In the genomic region with DNA sequence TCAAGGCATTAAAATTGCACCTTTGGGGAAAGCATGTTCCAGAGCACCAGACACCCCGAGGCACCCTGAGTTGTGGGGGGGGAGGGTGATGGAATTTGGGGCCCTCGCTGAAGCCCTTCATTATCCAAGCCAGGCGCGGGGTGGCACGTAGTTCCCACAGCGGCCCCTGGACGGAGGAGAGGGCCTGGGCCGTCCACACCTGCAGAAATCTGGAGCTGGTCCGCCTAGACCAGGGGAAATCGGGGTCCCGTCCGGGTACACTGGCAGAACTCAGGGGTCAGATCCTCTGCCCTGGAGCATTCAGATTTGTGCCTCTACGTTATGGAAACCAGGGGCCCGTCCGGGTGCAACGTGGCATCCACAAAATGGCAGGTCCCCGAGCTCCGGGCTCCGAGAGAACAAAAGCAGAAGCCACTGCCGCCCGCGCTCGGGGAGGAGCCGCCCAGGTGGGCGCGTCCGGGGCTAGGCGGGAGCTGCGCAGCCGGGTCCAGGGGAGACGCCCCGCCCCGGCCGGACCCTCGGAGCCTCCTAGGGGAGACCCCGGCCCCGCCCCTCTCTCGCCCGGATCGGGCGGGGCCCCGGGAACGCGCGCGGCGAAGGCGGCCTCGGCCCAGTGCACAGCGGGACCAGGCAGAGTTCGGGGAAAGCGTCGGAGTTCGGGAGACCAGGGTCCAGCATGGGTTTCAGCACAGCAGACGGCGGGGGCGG, we compare ENCODE assay signal across 8 cellular contexts. TPM values are rescaled to one million over a fixed set of nuclear protein-coding genes. Genes with fewer than 3 reads are reported as not detected.
DNase-seq lines count a peak whose midpoint lies in the region; ATAC-seq and TF ChIP-seq lines count a peak whose summit lies in the region.

A gene with protein sequence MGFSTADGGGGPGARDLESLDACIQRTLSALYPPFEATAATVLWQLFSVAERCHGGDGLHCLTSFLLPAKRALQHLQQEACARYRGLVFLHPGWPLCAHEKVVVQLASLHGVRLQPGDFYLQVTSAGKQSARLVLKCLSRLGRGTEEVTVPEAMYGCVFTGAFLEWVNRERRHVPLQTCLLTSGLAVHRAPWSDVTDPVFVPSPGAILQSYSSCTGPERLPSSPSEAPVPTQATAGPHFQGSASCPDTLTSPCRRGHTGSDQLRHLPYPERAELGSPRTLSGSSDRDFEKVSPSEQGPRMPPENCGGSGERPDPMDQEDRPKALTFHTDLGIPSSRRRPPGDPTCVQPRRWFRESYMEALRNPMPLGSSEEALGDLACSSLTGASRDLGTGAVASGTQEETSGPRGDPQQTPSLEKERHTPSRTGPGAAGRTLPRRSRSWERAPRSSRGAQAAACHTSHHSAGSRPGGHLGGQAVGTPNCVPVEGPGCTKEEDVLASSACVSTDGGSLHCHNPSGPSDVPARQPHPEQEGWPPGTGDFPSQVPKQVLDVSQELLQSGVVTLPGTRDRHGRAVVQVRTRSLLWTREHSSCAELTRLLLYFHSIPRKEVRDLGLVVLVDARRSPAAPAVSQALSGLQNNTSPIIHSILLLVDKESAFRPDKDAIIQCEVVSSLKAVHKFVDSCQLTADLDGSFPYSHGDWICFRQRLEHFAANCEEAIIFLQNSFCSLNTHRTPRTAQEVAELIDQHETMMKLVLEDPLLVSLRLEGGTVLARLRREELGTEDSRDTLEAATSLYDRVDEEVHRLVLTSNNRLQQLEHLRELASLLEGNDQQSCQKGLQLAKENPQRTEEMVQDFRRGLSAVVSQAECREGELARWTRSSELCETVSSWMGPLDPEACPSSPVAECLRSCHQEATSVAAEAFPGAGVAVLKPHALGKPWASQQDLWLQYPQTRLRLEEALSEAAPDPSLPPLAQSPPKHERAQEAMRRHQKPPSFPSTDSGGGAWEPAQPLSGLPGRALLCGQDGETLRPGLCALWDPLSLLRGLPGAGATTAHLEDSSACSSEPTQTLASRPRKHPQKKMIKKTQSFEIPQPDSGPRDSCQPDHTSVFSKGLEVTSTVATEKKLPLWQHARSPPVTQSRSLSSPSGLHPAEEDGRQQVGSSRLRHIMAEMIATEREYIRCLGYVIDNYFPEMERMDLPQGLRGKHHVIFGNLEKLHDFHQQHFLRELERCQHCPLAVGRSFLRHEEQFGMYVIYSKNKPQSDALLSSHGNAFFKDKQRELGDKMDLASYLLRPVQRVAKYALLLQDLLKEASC (N-terminal part only) (plus strand): TSS at position 613 of the 708 bp plus-strand sequence. CDS start 64 bp downstream, at position 677.

- POLR2A ChIA-PET in activated CD8-positive, alpha-beta T cell treated with anti-CD3 and anti-CD28 coated beads for 36 hours (lab: Charles Lee) = no interaction called here
- POLR2A ChIA-PET in activated CD8-positive, alpha-beta T cell treated with anti-CD3 and anti-CD28 coated beads, Interleukin-2, amount 10 ng/mL, durations not matched to agents 7 days and 5 days (lab: Charles Lee) = interaction anchor here (0.8 kb wide), 1 partner anchor 13 kb away, joined by 3 read pairs; no protein-coding TSS in a partner anchor

- peaks cover 0 to 81% (median 35%) of the 10 kb centered on the region in 7 donors for H3K27me3 ChIP-seq in spleen (replicated peaks in 1 of 7)

- TF ChIP-seq POLR2A in spleen (IDR thresholded peaks at IDR 0.05) = no peak

- no peak within 1 kb of the TSS for H3K27ac ChIP-seq in spleen

- ATAC-seq in activated CD8-positive, alpha-beta T cell treated with anti-CD3 and anti-CD28 coated beads for 36 hours = peak; percentile 45
- no peak for ATAC-seq in activated CD8-positive, alpha-beta T cell treated with anti-CD3 and anti-CD28 coated beads, Interleukin-2, amount 10 ng/mL, durations not matched to agents 7 days and 5 days
- no peak for ATAC-seq in activated CD8-positive, alpha-beta memory T cell treated with anti-CD3 and anti-CD28 coated beads, Interleukin-2, amount 10 ng/mL, durations not matched to agents 7 days and 5 days
- ATAC-seq in HG02970 (IDR thresholded peaks at IDR 0.05; ENCODE audit: low FRiP score, unreplicated experiment) (no peak), GM18520 (IDR thresholded peaks at IDR 0.05; ENCODE audit: unreplicated experiment) (no peak)

- CTCF ChIA-PET in activated CD8-positive, alpha-beta T cell treated with anti-CD3 and anti-CD28 coated beads for 36 hours (lab: Charles Lee) = no interaction called here
- CTCF ChIA-PET in activated CD8-positive, alpha-beta T cell treated with anti-CD3 and anti-CD28 coated beads, Interleukin-2, amount 10 ng/mL, durations not matched to agents 7 days and 5 days (lab: Charles Lee) = no interaction called here
- CTCF ChIA-PET in activated CD8-positive, alpha-beta memory T cell treated with anti-CD3 and anti-CD28 coated beads, Interleukin-2, amount 10 ng/mL, durations not matched to agents 7 days and 5 days (lab: Charles Lee) = no interaction called here

- H3K4me3 ChIP-seq in spleen = peak within 1 kb of the TSS in 7 of 8 donors; percentile 11 to 61 (median 31)

- intact Hi-C loops in activated CD8-positive, alpha-beta T cell treated with anti-CD3 and anti-CD28 coated beads for 36 hours (cut with micrococcal nuclease) = no loop called here
- intact Hi-C loops in spleen (cut with DNase I; ENCODE audit: low total_unique reads) = no loop called here

- H3K4me1 Mint-ChIP-seq in activated CD8-positive, alpha-beta T cell treated with anti-CD3 and anti-CD28 coated beads for 36 hours (ENCODE audit: low read depth) = no peaks in the 10 kb centered on the region
- peaks cover 3% of the 10 kb centered on the region for H3K4me1 Mint-ChIP-seq in activated CD8-positive, alpha-beta T cell treated with anti-CD3 and anti-CD28 coated beads, Interleukin-2, amount 10 ng/mL, durations not matched to agents 7 days and 5 days (ENCODE audit: low read depth)
- no peaks in the 10 kb centered on the region for H3K4me1 Mint-ChIP-seq in activated CD8-positive, alpha-beta memory T cell treated with anti-CD3 and anti-CD28 coated beads, Interleukin-2, amount 10 ng/mL, durations not matched to agents 7 days and 5 days

- peaks cover 44% of the 10 kb centered on the region for H3K27me3 Mint-ChIP-seq in activated CD8-positive, alpha-beta T cell treated with anti-CD3 and anti-CD28 coated beads for 36 hours
- H3K27me3 Mint-ChIP-seq in activated CD8-positive, alpha-beta T cell treated with anti-CD3 and anti-CD28 coated beads, Interleukin-2, amount 10 ng/mL, durations not matched to agents 7 days and 5 days (ENCODE audit: low read depth) = peaks cover 50% of the 10 kb centered on the region
- H3K27me3 Mint-ChIP-seq in activated CD8-positive, alpha-beta memory T cell treated with anti-CD3 and anti-CD28 coated beads, Interleukin-2, amount 10 ng/mL, durations not matched to agents 7 days and 5 days = peaks cover 68% of the 10 kb centered on the region

- H3K9me3 ChIP-seq in spleen = no peaks in the 10 kb centered on the region

- H3K27ac Mint-ChIP-seq in activated CD8-positive, alpha-beta T cell treated with anti-CD3 and anti-CD28 coated beads for 36 hours = no peak within 1 kb of the TSS
- no peak within 1 kb of the TSS for H3K27ac Mint-ChIP-seq in activated CD8-positive, alpha-beta T cell treated with anti-CD3 and anti-CD28 coated beads, Interleukin-2, amount 10 ng/mL, durations not matched to agents 7 days and 5 days
- H3K27ac Mint-ChIP-seq in activated CD8-positive, alpha-beta memory T cell treated with anti-CD3 and anti-CD28 coated beads, Interleukin-2, amount 10 ng/mL, durations not matched to agents 7 days and 5 days = no peak within 1 kb of the TSS

- no peak for TF ChIP-seq CTCF in activated CD8-positive, alpha-beta T cell treated with anti-CD3 and anti-CD28 coated beads for 36 hours (IDR thresholded peaks at IDR 0.05)
- no peak for TF ChIP-seq CTCF in spleen (IDR thresholded peaks at IDR 0.05 in 8 of 11, conservative IDR thresholded peaks at IDR 0.05 in 3 of 11)

- H3K36me3 Mint-ChIP-seq in activated CD8-positive, alpha-beta T cell treated with anti-CD3 and anti-CD28 coated beads for 36 hours (ENCODE audit: low read depth) = no peaks in the 10 kb centered on the region
- H3K36me3 Mint-ChIP-seq in activated CD8-positive, alpha-beta T cell treated with anti-CD3 and anti-CD28 coated beads, Interleukin-2, amount 10 ng/mL, durations not matched to agents 7 days and 5 days (ENCODE audit: low read depth) = no peaks in the 10 kb centered on the region
- no peaks in the 10 kb centered on the region for H3K36me3 Mint-ChIP-seq in activated CD8-positive, alpha-beta memory T cell treated with anti-CD3 and anti-CD28 coated beads, Interleukin-2, amount 10 ng/mL, durations not matched to agents 7 days and 5 days

- peaks cover 0 to 7% (median 3%) of the 10 kb centered on the region in 6 donors for H3K4me1 ChIP-seq in spleen

- H3K4me3 Mint-ChIP-seq in activated CD8-positive, alpha-beta T cell treated with anti-CD3 and anti-CD28 coated beads for 36 hours = peak within 1 kb of the TSS; percentile 26
- no peak within 1 kb of the TSS for H3K4me3 Mint-ChIP-seq in activated CD8-positive, alpha-beta T cell treated with anti-CD3 and anti-CD28 coated beads, Interleukin-2, amount 10 ng/mL, durations not matched to agents 7 days and 5 days
- no peak within 1 kb of the TSS for H3K4me3 Mint-ChIP-seq in activated CD8-positive, alpha-beta memory T cell treated with anti-CD3 and anti-CD28 coated beads, Interleukin-2, amount 10 ng/mL, durations not matched to agents 7 days and 5 days

- WGBS in spleen, 5 donors = 12 to 34% (median 13%) methylated on average over 22 to 57 of the region's 57 CpGs

- no peaks in the 10 kb centered on the region for H3K36me3 ChIP-seq in spleen

- no peaks in the 10 kb centered on the region for H3K9me3 Mint-ChIP-seq in activated CD8-positive, alpha-beta T cell treated with anti-CD3 and anti-CD28 coated beads for 36 hours
- H3K9me3 Mint-ChIP-seq in activated CD8-positive, alpha-beta T cell treated with anti-CD3 and anti-CD28 coated beads, Interleukin-2, amount 10 ng/mL, durations not matched to agents 7 days and 5 days (ENCODE audit: insufficient read depth) = no peaks in the 10 kb centered on the region
- H3K9me3 Mint-ChIP-seq in activated CD8-positive, alpha-beta memory T cell treated with anti-CD3 and anti-CD28 coated beads, Interleukin-2, amount 10 ng/mL, durations not matched to agents 7 days and 5 days (ENCODE audit: low read depth) = no peaks in the 10 kb centered on the region

- peak; percentile 45 for DNase-seq in activated CD8-positive, alpha-beta T cell treated with anti-CD3 and anti-CD28 coated beads for 36 hours
- no peak for DNase-seq in activated CD8-positive, alpha-beta T cell treated with anti-CD3 and anti-CD28 coated beads, Interleukin-2, amount 10 ng/mL, durations not matched to agents 7 days and 5 days
- peak; percentile 100 for DNase-seq in NCI-H748 (lab: John Stamatoyannopoulos, UW; ENCODE audit: unreplicated experiment)
- DNase-seq in glomerular visceral epithelial cell (ENCODE audit: extremely low spot score) = peak; percentile 48
- DNase-seq in spleen = peak; percentile 66
- DNase-seq in activated CD8-positive, alpha-beta memory T cell treated with anti-CD3 and anti-CD28 coated beads, Interleukin-2, amount 10 ng/mL, durations not matched to agents 7 days and 5 days = no peak

RNA-seq across cellular contexts. Expression of the gene that starts here (rescaled TPM):
- total RNA-seq in activated CD8-positive, alpha-beta T cell treated with anti-CD3 and anti-CD28 coated beads for 36 hours = not detected
- total RNA-seq in activated CD8-positive, alpha-beta T cell treated with anti-CD3 and anti-CD28 coated beads, Interleukin-2, amount 10 ng/mL, durations not matched to agents 7 days and 5 days = not detected
- under 1 TPM in 6 of 7 donors, not detected in 1; 0.06 to 0.51 (median 0.34) TPM for total RNA-seq in spleen
- polyA plus RNA-seq in spleen = under 1 TPM in 2 of 3 donors, not detected in 1; under 0.01 to 0.09 TPM
- not detected for total RNA-seq in activated CD8-positive, alpha-beta memory T cell treated with anti-CD3 and anti-CD28 coated beads, Interleukin-2, amount 10 ng/mL, durations not matched to agents 7 days and 5 days

Comparison
In these comparisons a context has a peak if more than half of its experiments do, and no peak if none do; other contexts are left out.
1. Peak in DNase-seq and ATAC-seq in activated CD8-positive, alpha-beta T cell treated with anti-CD3 and anti-CD28 coated beads for 36 hours; RNA of the gene not detected or under 1 TPM.
2. Peak in DNase-seq and H3K4me3 ChIP-seq in spleen; RNA of the gene not detected or under 1 TPM.
3. DNase-seq: peak in NCI-H748 (single experiment) and glomerular visceral epithelial cell (single experiment); none in activated CD8-positive, alpha-beta T cell treated with anti-CD3 and anti-CD28 coated beads, Interleukin-2, amount 10 ng/mL, durations not matched to agents 7 days and 5 days (single experiment) and activated CD8-positive, alpha-beta memory T cell treated with anti-CD3 and anti-CD28 coated beads, Interleukin-2, amount 10 ng/mL, durations not matched to agents 7 days and 5 days (single experiment).